Comparison of ENCODE assay signal across 8 cellular contexts in genomic region chr5:178624626-178625546, GRCh38. TPM values are rescaled to one million over a fixed set of nuclear protein-coding genes. Genes with fewer than 3 reads are reported as not detected.
A peak's percentile ranks its signal among the peaks of the same experiment; 100 is the strongest.
DNase-seq lines count a peak whose midpoint lies in the region; ATAC-seq and TF ChIP-seq lines count a peak whose summit lies in the region.

No MANE protein-coding gene starts in this region.

- H3K9me2 ChIP-seq in neural cell (ENCODE audit: insufficient read depth, low read length), result no peaks in the 10 kb centered on the region

- H3K4me2 ChIP-seq in neural cell (ENCODE audit: low read length), result peak overlapping the region; percentile 66

- TF ChIP-seq CTCF in dorsolateral prefrontal cortex (IDR thresholded peaks at IDR 0.05 in 54 of 56, conservative IDR thresholded peaks at IDR 0.05 in 2 of 56; ENCODE audit: low read depth in 1 of 56, partially characterized antibody in 56 of 56) (no peak), neural cell (IDR thresholded peaks at IDR 0.05; ENCODE audit: poor library complexity, severe bottlenecking) (no peak)

- H3K79me2 ChIP-seq in neural cell (replicated peaks; ENCODE audit: insufficient read depth, low read length), result peaks cover 53% of the 10 kb centered on the region

- TF ChIP-seq EP300 in neural cell (conservative IDR thresholded peaks at IDR 0.05; ENCODE audit: poor library complexity, severe bottlenecking), result no peak

- H3K4me3 ChIP-seq in dorsolateral prefrontal cortex (peak overlapping the region; percentile 58 to 99 (median 92)), neural cell (ENCODE audit: low read length) (peak overlapping the region; percentile 93)

- H3K36me3 ChIP-seq in neural cell (ENCODE audit: insufficient read depth, low read length), result no peaks in the 10 kb centered on the region

- no peaks in the 10 kb centered on the region for H3K9me3 ChIP-seq in neural cell (ENCODE audit: low read length)

- no peak for TF ChIP-seq RAD21 in neural cell (conservative IDR thresholded peaks at IDR 0.05)

- ATAC-seq in HG02884 (IDR thresholded peaks at IDR 0.05; ENCODE audit: unreplicated experiment) (no peak), GM19328 (IDR thresholded peaks at IDR 0.05; ENCODE audit: unreplicated experiment) (no peak), HG03571 (IDR thresholded peaks at IDR 0.05; ENCODE audit: unreplicated experiment) (no peak)

- peak; percentile 10 for DNase-seq in CD1c-positive myeloid dendritic cell (ENCODE audit: extremely low spot score)
- peak; percentile 63 for DNase-seq in M059J (ENCODE audit: low read depth)
- DNase-seq in dorsolateral prefrontal cortex, result no peak
- no peak for DNase-seq in NCI-H1048 (lab: John Stamatoyannopoulos, UW)

- peaks cover 5% of the 10 kb centered on the region for H3F3A ChIP-seq in neural cell (ENCODE audit: insufficient read depth, low read length, poor library complexity, severe bottlenecking)

- intact Hi-C loops in dorsolateral prefrontal cortex (cut with DNase I), result loop anchor here (5.0 kb wide), 2 partner anchors 107 to 317 kb away; partner anchors contain the start of genes ZNF354A (in 2 of the 2) and ZNF454 (in 1 of the 2)

- peak overlapping the region; percentile 97 for H3K9ac ChIP-seq in neural cell (ENCODE audit: low read length)

- H3K27me3 ChIP-seq in dorsolateral prefrontal cortex (no peaks in the 10 kb centered on the region), neural cell (ENCODE audit: insufficient read depth, low read depth, low read length) (no peaks in the 10 kb centered on the region)

- H3K27ac ChIP-seq in dorsolateral prefrontal cortex (peak overlapping the region in 3 of 59 donors; percentile 95 to 98 (median 95)), neural cell (ENCODE audit: low read length) (peak overlapping the region; percentile 95)

- no peak overlapping the region for H2AFZ ChIP-seq in neural cell (ENCODE audit: low read depth, low read length)

- H4K20me1 ChIP-seq in neural cell (ENCODE audit: insufficient read depth), result peaks cover 8% of the 10 kb centered on the region

TF ChIP-seq in neural cell, 6 proteins besides CTCF, POLR2A, EP300 and RAD21:
- TF ChIP-seq SMC3 (conservative IDR thresholded peaks at IDR 0.05; ENCODE audit: poor library complexity) (no peak), MXI1 (conservative IDR thresholded peaks at IDR 0.05; ENCODE audit: poor library complexity, severe bottlenecking) (no peak), TAF1 (IDR thresholded peaks at IDR 0.05; ENCODE audit: low read depth) (no peak), REST (IDR thresholded peaks at IDR 0.05; ENCODE audit: borderline replicate concordance) (no peak), POLR2AphosphoS5 (IDR thresholded peaks at IDR 0.05) (no peak), EZH2 (IDR thresholded peaks at IDR 0.05; ENCODE audit: borderline replicate concordance, insufficient read depth, low read length, poor library complexity, severe bottlenecking) (no peak)

RNA-seq across cellular contexts. Expression of gene CLK4, which starts 2.0 kb away (rescaled TPM):
- total RNA-seq in M059J (2014; rRNA removed; shearing (Covaris generic)), result 4.6 and 6.6 TPM in 2 replicates
- 10 to 100 TPM; 39.0 to 95.3 (median 58.1) TPM for total RNA-seq in dorsolateral prefrontal cortex
- 93.9 and 115 TPM in 2 replicates for polyA plus RNA-seq in neural cell
- polyA minus RNA-seq in neural cell, result 64.3 and 82.2 TPM in 2 replicates

RNA-seq across cellular contexts. Expression of gene COL23A1, which starts 34.7 kb away (rescaled TPM):
- not detected in 2 replicates for total RNA-seq in M059J (2014; rRNA removed; shearing (Covaris generic))
- 1 to 10 TPM; 1.3 to 9.7 (median 5.3) TPM for total RNA-seq in dorsolateral prefrontal cortex
- polyA plus RNA-seq in neural cell, result 0.12 TPM in 1 of 2 replicates, not detected in the other
- polyA minus RNA-seq in neural cell, result 0.24 TPM in 1 of 2 replicates, not detected in the other

Comparison
In these comparisons a context has a peak if more than half of its experiments do, and no peak if none do; other contexts are left out.
1. DNase-seq: peak in CD1c-positive myeloid dendritic cell (single experiment) and M059J (single experiment); none in dorsolateral prefrontal cortex (0 of 10) and NCI-H1048 (single experiment).